19 cellular contexts compared by ENCODE assay signal in the genomic region with DNA sequence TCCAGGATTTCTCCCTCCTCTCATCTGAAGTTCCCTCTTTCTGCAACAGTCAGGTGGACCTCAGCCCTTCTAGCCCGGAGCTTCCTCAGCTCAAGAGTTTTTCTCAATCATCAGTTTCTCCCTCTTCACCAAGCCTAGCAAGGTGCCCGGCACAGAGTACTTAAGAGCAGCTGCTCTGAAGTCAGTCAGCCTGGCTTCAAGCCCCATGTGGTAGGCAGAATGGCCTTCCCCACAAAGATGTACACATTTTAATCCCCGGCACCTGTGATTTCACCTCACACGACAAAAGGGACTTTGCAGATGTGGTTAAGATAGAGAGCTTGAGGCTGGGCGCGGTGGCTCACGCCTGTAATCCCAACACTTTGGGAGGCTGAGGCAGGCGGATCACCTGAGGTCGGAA. TPM values are rescaled to one million over a fixed set of nuclear protein-coding genes. Genes with fewer than 3 reads are reported as not detected.
A peak's percentile ranks its signal among the peaks of the same experiment; 100 is the strongest.
DNase-seq lines count a peak whose midpoint lies in the region; ATAC-seq, FAIRE-seq and TF ChIP-seq lines count a peak whose summit lies in the region.
"Had no signal": no experiment of that assay in that cellular context is flagged by ENCODE, and none has a peak within 500 bp of the region (broad histone marks: within the 10 kb centered on the region; RNA-seq: fewer than 3 reads in every experiment).

No MANE protein-coding gene starts in this region.

- no peak overlapping the region for H3K14ac ChIP-seq in H1 (ENCODE audit: insufficient read length)

- H3K27ac Mint-ChIP-seq in CD4-positive, alpha-beta T cell = no peak overlapping the region
- H3K27ac Mint-ChIP-seq in chondrocyte (ENCODE audit: unreplicated experiment) = no peak overlapping the region
- H3K27ac Mint-ChIP-seq: CD4-positive, alpha-beta memory T cell; T-cell had no signal

- no peak overlapping the region for H3K18ac ChIP-seq in H1 (ENCODE audit: extremely low read depth, low read length)

- H2BK5ac ChIP-seq in H1 (ENCODE audit: low read depth, low read length) = no peak overlapping the region

- no peaks in the 10 kb centered on the region for H3K36me3 Mint-ChIP-seq in CD4-positive, alpha-beta T cell (ENCODE audit: low read depth)
- H3K36me3 Mint-ChIP-seq in chondrocyte (ENCODE audit: low read depth) = no peaks in the 10 kb centered on the region
- H3K36me3 Mint-ChIP-seq: CD4-positive, alpha-beta memory T cell; T-cell had no signal

- H3K4me3 Mint-ChIP-seq in CD4-positive, alpha-beta T cell = peak overlapping the region; percentile 55
- H3K4me3 Mint-ChIP-seq in chondrocyte (ENCODE audit: unreplicated experiment) = no peak overlapping the region

- peaks cover 60% of the 10 kb centered on the region for H3K27me3 Mint-ChIP-seq in CD4-positive, alpha-beta T cell
- H3K27me3 Mint-ChIP-seq in chondrocyte (ENCODE audit: low read depth) = peaks cover 11% of the 10 kb centered on the region

- no peak overlapping the region for H3K4me2 ChIP-seq in H1 (ENCODE audit: insufficient read depth in 1 of 2, low read depth in 2 of 2, low read length in 2 of 2)
- H3K4me2 ChIP-seq: BLaER1 treated with 17β-estradiol and CSF1 and Interleukin-3, amounts not matched to agents 10 nM and 100 nM had no signal

- no peaks in the 10 kb centered on the region for H3K79me1 ChIP-seq in H1 (ENCODE audit: low read depth, low read length)

- H3K23ac ChIP-seq in H1 (ENCODE audit: insufficient read length) = no peak overlapping the region

- no peak for FAIRE-seq in H1 (lab: Jason Lieb, UNC)
- FAIRE-seq: H54 had no signal

- H3K56ac ChIP-seq in H1 (replicated peaks; ENCODE audit: insufficient read length, low read depth, low read length) = no peak overlapping the region

- H2BK12ac ChIP-seq in H1 (ENCODE audit: low read depth, low read length) = 0 out of 2 replicates have a peak overlapping the region, but pooled peaks have one; percentile 4

- H3K4me1 Mint-ChIP-seq in CD4-positive, alpha-beta T cell (ENCODE audit: low read depth) = no peaks in the 10 kb centered on the region
- H3K4me1 Mint-ChIP-seq in chondrocyte (ENCODE audit: low read depth) = peaks cover 8% of the 10 kb centered on the region

- CTCF ChIA-PET in CD4-positive, alpha-beta T cell (lab: Charles Lee) = interaction anchor here (1.0 to 2.5 kb wide), 6 partner anchors 10 to 479 kb away, joined by 3 to 9 read pairs (median 6); no protein-coding TSS in a partner anchor
- CTCF ChIA-PET in H1 (lab: Charles Lee; ENCODE audit: partially characterized antibody) = interaction anchor here (0.8 to 6.2 kb wide), 35 partner anchors 9 to 338 kb away, joined by 3 to 104 read pairs (median 6); partner anchors contain the start of genes MATN4, RBPJL, SEMG1 and SLPI
- CTCF ChIA-PET in GM10248 (lab: Yijun Ruan, JAX) = interaction anchor here (0.9 to 8.0 kb wide), 33 partner anchors 9 to 507 kb away, joined by 3 to 110 read pairs (median 5); partner anchors contain the start of genes KCNS1, MATN4 and WFDC5

- intact Hi-C loops in CD4-positive, alpha-beta T cell (cut with DNase I, micrococcal nuclease) = loop anchor here (2.0 to 5.0 kb wide), 6 partner anchors 195 to 604 kb away; partner anchors contain the start of gene PABPC1L (in 1 of the 2)

- no peak overlapping the region for H2AFZ ChIP-seq in H1 (ENCODE audit: low read length)
- H2AFZ ChIP-seq: PC-9 had no signal

- H4K5ac ChIP-seq in H1 (ENCODE audit: insufficient read length, low read depth, low read length) = no peak overlapping the region

- peak; percentile 37 for DNase-seq in DMS53 (lab: John Stamatoyannopoulos, UW)
- no peak for DNase-seq in DMS53 treated with DMSO at 0.1 percent for 48 hours (lab: John Stamatoyannopoulos, UW; ENCODE audit: unreplicated experiment)
- no peak for DNase-seq in CD4-positive, alpha-beta T cell
- DNase-seq in RWPE2 (ENCODE audit: low spot score) = peak; percentile 55
- no peak for DNase-seq in H1 (ENCODE audit: low read depth in 1 of 2, low spot score in 2 of 2)
- no peak for DNase-seq in GM10248 (ENCODE audit: extremely low spot score)
- DNase-seq in AG08396 (ENCODE audit: low spot score) = no peak
- no peak for DNase-seq in chondrocyte (ENCODE audit: low spot score)

- TF ChIP-seq RAD21 in H1 (IDR thresholded peaks at IDR 0.05 in 1 of 2, conservative IDR thresholded peaks at IDR 0.05 in 1 of 2; ENCODE audit: low read depth in 2 of 2, low read length in 2 of 2) = no peak

- H3K9ac ChIP-seq in H1 (replicated peaks in 1 of 4; ENCODE audit: extremely low read depth in 1 of 4, low read depth in 3 of 4, low read length in 3 of 4) = no peak overlapping the region
- H3K9ac ChIP-seq: BLaER1 treated with 17β-estradiol and CSF1 and Interleukin-3, amounts not matched to agents 10 nM and 100 nM had no signal

- no peak for TF ChIP-seq POLR2A in H1 (IDR thresholded peaks at IDR 0.05; ENCODE audit: control extremely low read depth in 1 of 2, low read depth in 2 of 2, low read length in 2 of 2)

- H3K27ac ChIP-seq in CD4-positive, alpha-beta T cell (ENCODE audit: low read depth, low read length) = no peak overlapping the region
- H3K27ac ChIP-seq in RWPE2 (ENCODE audit: poor library complexity, severe bottlenecking) = no peak overlapping the region
- H3K27ac ChIP-seq in H1 (ENCODE audit: low read depth, low read length) = no peak overlapping the region
- H3K27ac ChIP-seq: BLaER1 treated with 17β-estradiol and CSF1 and Interleukin-3, amounts not matched to agents 10 nM and 100 nM; HL-60; PC-9 had no signal

- no peak for ATAC-seq in CD4-positive, alpha-beta T cell (ENCODE audit: poor library complexity)
- no peak for ATAC-seq in RWPE2 (ENCODE audit: low read depth)

- H3K4me1 ChIP-seq in RWPE2 (ENCODE audit: insufficient read depth, poor library complexity, severe bottlenecking) = no peaks in the 10 kb centered on the region
- H3K4me1 ChIP-seq in H1 (replicated peaks in 1 of 4; ENCODE audit: control insufficient read depth in 3 of 4, insufficient read depth in 4 of 4, low read length in 3 of 4) = peaks cover 0 to 3% (median 0%) of the 10 kb centered on the region in 4 experiments; a peak in 3 of 7 replicates

- no peak overlapping the region for H4K8ac ChIP-seq in H1 (ENCODE audit: extremely low read depth, insufficient read depth, low read length)

- no peak overlapping the region for H3K4ac ChIP-seq in H1 (replicated peaks; ENCODE audit: insufficient read length, low read depth, low read length)

- no peak for TF ChIP-seq CTCF in CD4-positive, alpha-beta T cell (IDR thresholded peaks at IDR 0.05)
- no peak for TF ChIP-seq CTCF in RWPE2 (IDR thresholded peaks at IDR 0.05; ENCODE audit: poor library complexity, severe bottlenecking)
- TF ChIP-seq CTCF in H1 (IDR thresholded peaks at IDR 0.05; ENCODE audit: control extremely low read depth in 1 of 3, insufficient read depth in 1 of 3, low read depth in 1 of 3, low read length in 3 of 3) = no peak
- no peak for TF ChIP-seq CTCF in GM10248 (IDR thresholded peaks at IDR 0.05; ENCODE audit: control extremely low read depth, extremely low read depth, low read depth, missing control alignments)
- TF ChIP-seq CTCF in chondrocyte (IDR thresholded peaks at IDR 0.05) = no peak

- no peaks in the 10 kb centered on the region for H4K20me1 ChIP-seq in H1 (replicated peaks in 1 of 2; ENCODE audit: control insufficient read depth in 1 of 2, insufficient read depth in 2 of 2, low read length in 2 of 2)
- H4K20me1 ChIP-seq: BLaER1 treated with 17β-estradiol and CSF1 and Interleukin-3, amounts not matched to agents 10 nM and 100 nM had no signal

- H4K91ac ChIP-seq in H1 (replicated peaks; ENCODE audit: insufficient read length, low read length) = no peak overlapping the region

- no peaks in the 10 kb centered on the region for H3K79me2 ChIP-seq in H1 (ENCODE audit: control insufficient read depth in 1 of 2, insufficient read depth in 2 of 2, low read length in 2 of 2)

- H3K9me3 ChIP-seq in CD4-positive, alpha-beta T cell (ENCODE audit: control insufficient read depth, low read length) = no peaks in the 10 kb centered on the region
- no peaks in the 10 kb centered on the region for H3K9me3 ChIP-seq in RWPE2 (ENCODE audit: severe bottlenecking)
- H3K9me3 ChIP-seq in H1 (ENCODE audit: insufficient read depth in 2 of 2, low read depth in 1 of 2, low read length in 1 of 2) = peaks cover 8 to 12% of the 10 kb centered on the region in 2 experiments

- H2BK20ac ChIP-seq in H1 (ENCODE audit: low read length) = no peak overlapping the region

- H3K23me2 ChIP-seq in H1 (ENCODE audit: low read depth, low read length) = peaks cover 7% of the 10 kb centered on the region; the same call in 1 of the 2 replicates

- H3K9me3 Mint-ChIP-seq in CD4-positive, alpha-beta T cell = no peaks in the 10 kb centered on the region
- H3K9me3 Mint-ChIP-seq in chondrocyte (ENCODE audit: low read depth) = no peaks in the 10 kb centered on the region
- H3K9me3 Mint-ChIP-seq: CD4-positive, alpha-beta memory T cell; T-cell had no signal

- 88% methylated on average over 7 of the region's 9 CpGs; no CpG with 5 or more reads in 1 of the 2 experiments for WGBS in H1 (ENCODE audit: extremely low coverage in 1 of 2, insufficient coverage in 1 of 2, insufficient read length in 1 of 2, insufficient replicate concordance in 2 of 2, low coverage in 1 of 2, low lambda C conversion rate in 2 of 2, missing lambda C conversion rate in 1 of 2), 2 experiments

- peaks cover 23% of the 10 kb centered on the region for H3K27me3 ChIP-seq in CD4-positive, alpha-beta T cell (ENCODE audit: control insufficient read depth, insufficient read depth, low read length)
- H3K27me3 ChIP-seq in RWPE2 (ENCODE audit: insufficient read depth, poor library complexity, severe bottlenecking) (no peaks in the 10 kb centered on the region), H1 (replicated peaks in 1 of 4; ENCODE audit: control insufficient read depth in 3 of 4, extremely low read depth in 1 of 4, insufficient read depth in 3 of 4, low read length in 3 of 4) (peaks cover 0 to 20% (median 11%) of the 10 kb centered on the region in 4 experiments; a peak in 6 of 7 replicates)

- H2AK5ac ChIP-seq in H1 (ENCODE audit: low read depth, low read length) = no peak overlapping the region

- H3K4me3 ChIP-seq in RWPE2 (ENCODE audit: severe bottlenecking) (no peak overlapping the region), H1 (ENCODE audit: extremely low read depth in 1 of 4, insufficient read depth in 2 of 4, low read depth in 3 of 4, low read length in 4 of 4) (no peak overlapping the region)
- H3K4me3 ChIP-seq: BLaER1 treated with 17β-estradiol and CSF1 and Interleukin-3, amounts not matched to agents 10 nM and 100 nM; PC-9 had no signal

- no peak overlapping the region for H2BK120ac ChIP-seq in H1 (replicated peaks; ENCODE audit: low read depth, low read length)

- no peaks in the 10 kb centered on the region for H3K36me3 ChIP-seq in RWPE2 (ENCODE audit: low read depth)
- 0 out of 8 replicates have a peak, but pooled peaks cover 0 to 3% (median 0%) of the 10 kb centered on the region in 4 experiments for H3K36me3 ChIP-seq in H1 (ENCODE audit: control insufficient read depth in 2 of 4, insufficient read depth in 4 of 4, low read length in 3 of 4)
- H3K36me3 ChIP-seq: BLaER1 treated with 17β-estradiol and CSF1 and Interleukin-3, amounts not matched to agents 10 nM and 100 nM had no signal

- H2BK15ac ChIP-seq in H1 (ENCODE audit: low read length) = peak overlapping the region; percentile 75; the same call in 1 of the 2 replicates

- POLR2A ChIA-PET in CD4-positive, alpha-beta T cell (lab: Charles Lee) = no interaction called here
- POLR2A ChIA-PET in H1 (lab: Charles Lee; ENCODE audit: partially characterized antibody) = interaction anchor here (3.1 kb wide), 1 partner anchor 12 kb away, joined by 18 read pairs; no protein-coding TSS in a partner anchor
- POLR2A ChIA-PET in GM10248 (lab: Yijun Ruan, JAX) = no interaction called here

- no peak for TF ChIP-seq EP300 in H1 (IDR thresholded peaks at IDR 0.05; ENCODE audit: borderline replicate concordance in 1 of 2, low read depth in 2 of 2, low read length in 2 of 2)

RNA-seq across cellular contexts. Expression of gene RBPJL, which starts 15.1 kb away (rescaled TPM):
- not detected for total RNA-seq in CD4-positive, alpha-beta T cell
- 0.67 and 0.73 TPM in 2 replicates for total RNA-seq in H1 (2021; fragmentation: NEBNext Ultra II Directional; extraction: Animal tissue kit (Norgen Biotek cat#: 25700))
- polyA plus RNA-seq in H1 (2011; rRNA removed) = 1.3 and 1.5 TPM in 2 replicates
- polyA plus RNA-seq in H1 (2011; cell fraction: cytosol; rRNA removed) = 1.0 TPM
- 1.8 TPM for polyA plus RNA-seq in H1 (2011; cell fraction: nucleus; rRNA removed)
- polyA plus RNA-seq in H1 (2012, experiment 1 of 2) = 0.22 to 0.98 TPM (median 0.68 TPM) in 4 replicates
- polyA plus RNA-seq in H1 (2012, experiment 2 of 2) = 0.47 TPM
- 0.79 TPM for polyA plus RNA-seq in H1 (2013, experiment 1 of 2)
- 0.72 TPM for polyA plus RNA-seq in H1 (2013, experiment 2 of 2)
- 0.15 and 0.32 TPM in 2 replicates for polyA minus RNA-seq in H1 (2011; rRNA and poly(A)+ RNA removed)
- polyA minus RNA-seq in H1 (2011; cell fraction: cytosol; rRNA and poly(A)+ RNA removed) = not detected
- polyA minus RNA-seq in H1 (2011; cell fraction: nucleus; rRNA and poly(A)+ RNA removed) = 0.70 TPM
- not detected in 3 replicates for total RNA-seq in chondrocyte
- total RNA-seq: A172; CD4-positive, alpha-beta memory T cell; M059J; PC-9; Right ventricle myocardium superior; RPMI7951; SK-MEL-5 had no signal
- polyA plus RNA-seq: CD4-positive, alpha-beta memory T cell had no signal

RNA-seq across cellular contexts. Expression of gene MATN4, which starts 16.6 kb away (rescaled TPM):
- not detected for total RNA-seq in CD4-positive, alpha-beta T cell
- 4.0 and 4.4 TPM in 2 replicates for total RNA-seq in H1 (2021; fragmentation: NEBNext Ultra II Directional; extraction: Animal tissue kit (Norgen Biotek cat#: 25700))
- 2.1 and 3.6 TPM in 2 replicates for polyA plus RNA-seq in H1 (2011; rRNA removed)
- polyA plus RNA-seq in H1 (2011; cell fraction: cytosol; rRNA removed) = 2.5 TPM
- 5.2 TPM for polyA plus RNA-seq in H1 (2011; cell fraction: nucleus; rRNA removed)
- polyA plus RNA-seq in H1 (2012, experiment 1 of 2) = 0.86 to 2.7 TPM (median 2.3 TPM) in 4 replicates
- polyA plus RNA-seq in H1 (2012, experiment 2 of 2) = 1.5 TPM
- 2.7 TPM for polyA plus RNA-seq in H1 (2013, experiment 1 of 2)
- 2.1 TPM for polyA plus RNA-seq in H1 (2013, experiment 2 of 2)
- polyA minus RNA-seq in H1 (2011; rRNA and poly(A)+ RNA removed) = 0.59 and 0.63 TPM in 2 replicates
- 2.1 TPM for polyA minus RNA-seq in H1 (2011; cell fraction: cytosol; rRNA and poly(A)+ RNA removed)
- 1.4 TPM for polyA minus RNA-seq in H1 (2011; cell fraction: nucleus; rRNA and poly(A)+ RNA removed)
- total RNA-seq in chondrocyte = 0.10 to 0.26 TPM in 2 of 3 replicates, not detected in the other
- total RNA-seq: A172; CD4-positive, alpha-beta memory T cell; M059J; Right ventricle myocardium superior; RPMI7951; T-cell had no signal
- polyA plus RNA-seq: CD4-positive, alpha-beta memory T cell had no signal

RNA-seq across cellular contexts. Expression of gene SLPI, which starts 37.2 kb away (rescaled TPM):
- not detected for total RNA-seq in CD4-positive, alpha-beta T cell
- total RNA-seq in H1 (2021; fragmentation: NEBNext Ultra II Directional; extraction: Animal tissue kit (Norgen Biotek cat#: 25700)) = not detected in 2 replicates
- polyA plus RNA-seq in H1 (2011; rRNA removed) = 0.17 TPM in 1 of 2 replicates, not detected in the other
- not detected for polyA plus RNA-seq in H1 (2011; cell fraction: cytosol; rRNA removed)
- not detected for polyA plus RNA-seq in H1 (2011; cell fraction: nucleus; rRNA removed)
- 0.40 TPM in 1 of 4 replicates, not detected in the others for polyA plus RNA-seq in H1 (2012, experiment 1 of 2)
- polyA plus RNA-seq in H1 (2012, experiment 2 of 2) = not detected
- 0.14 TPM for polyA plus RNA-seq in H1 (2013, experiment 1 of 2)
- polyA plus RNA-seq in H1 (2013, experiment 2 of 2) = not detected
- not detected in 2 replicates for polyA minus RNA-seq in H1 (2011; rRNA and poly(A)+ RNA removed)
- polyA minus RNA-seq in H1 (2011; cell fraction: cytosol; rRNA and poly(A)+ RNA removed) = 19.1 TPM
- 11.1 TPM for polyA minus RNA-seq in H1 (2011; cell fraction: nucleus; rRNA and poly(A)+ RNA removed)
- total RNA-seq in chondrocyte = 0.40 to 1.3 TPM in 2 of 3 replicates, not detected in the other
- total RNA-seq: CD4-positive, alpha-beta memory T cell; RPMI7951; SK-MEL-5 had no signal
- polyA plus RNA-seq: CD4-positive, alpha-beta memory T cell had no signal

RNA-seq across cellular contexts. Expression of gene SDC4, which starts 56.7 kb away (rescaled TPM):
- 1 to 10 TPM; 1.0 to 1.1 TPM for total RNA-seq in CD4-positive, alpha-beta T cell
- 59.2 and 60.2 TPM in 2 replicates for total RNA-seq in H1 (2021; fragmentation: NEBNext Ultra II Directional; extraction: Animal tissue kit (Norgen Biotek cat#: 25700))
- polyA plus RNA-seq in H1 (2011; rRNA removed) = 29.9 and 34.6 TPM in 2 replicates
- 33.3 TPM for polyA plus RNA-seq in H1 (2011; cell fraction: cytosol; rRNA removed)
- 20.2 TPM for polyA plus RNA-seq in H1 (2011; cell fraction: nucleus; rRNA removed)
- 49.5 to 58.2 TPM (median 53.1 TPM) in 4 replicates for polyA plus RNA-seq in H1 (2012, experiment 1 of 2)
- polyA plus RNA-seq in H1 (2012, experiment 2 of 2) = 62.5 TPM
- 51.2 TPM for polyA plus RNA-seq in H1 (2013, experiment 1 of 2)
- 59.1 TPM for polyA plus RNA-seq in H1 (2013, experiment 2 of 2)
- 65.3 and 74.9 TPM in 2 replicates for polyA minus RNA-seq in H1 (2011; rRNA and poly(A)+ RNA removed)
- polyA minus RNA-seq in H1 (2011; cell fraction: cytosol; rRNA and poly(A)+ RNA removed) = 45.6 TPM
- polyA minus RNA-seq in H1 (2011; cell fraction: nucleus; rRNA and poly(A)+ RNA removed) = 17.7 TPM
- total RNA-seq in chondrocyte = 17.1 to 21.4 TPM (median 21.2 TPM) in 3 replicates

Comparison
In these comparisons a context has a peak if more than half of its experiments do, and no peak if none do; other contexts are left out.
1. DNase-seq: peak in DMS53 (single experiment) and RWPE2 (single experiment); none in DMS53 treated with DMSO at 0.1 percent for 48 hours (single experiment), CD4-positive, alpha-beta T cell (0 of 10), H1 (0 of 2), GM10248 (single experiment), AG08396 (single experiment) and chondrocyte (single experiment).